Comparison of ENCODE assay signal across 2 cellular contexts in the genomic region with DNA sequence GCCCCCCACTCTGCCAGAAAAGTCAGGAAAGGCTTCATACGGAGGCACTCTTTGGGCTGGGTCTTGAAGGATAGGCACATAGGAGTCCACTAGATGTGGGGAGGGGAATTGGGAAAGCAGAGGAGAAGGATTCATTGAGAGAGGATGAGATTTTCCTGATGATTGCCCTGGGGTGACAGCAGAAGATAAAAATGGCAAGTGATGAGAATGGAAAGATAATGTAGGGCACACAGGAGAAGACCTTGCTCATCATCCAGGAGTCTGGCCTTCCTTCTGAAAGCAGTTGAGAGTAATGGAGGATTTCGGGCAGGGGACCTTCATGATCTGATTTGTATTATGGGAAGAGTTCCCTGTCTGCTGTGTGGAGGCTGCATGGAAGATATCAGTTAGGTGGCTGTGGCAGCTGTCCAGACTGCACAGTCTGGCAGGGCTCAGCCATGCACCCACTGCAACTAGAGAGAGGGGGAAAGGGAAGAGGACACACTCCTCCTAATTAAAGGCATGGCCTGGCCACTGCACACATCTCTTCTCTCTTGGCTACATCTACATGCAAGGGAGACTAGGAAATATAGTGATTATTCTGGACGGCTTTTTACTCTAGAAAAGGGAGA.
TF ChIP-seq lines count a peak whose summit lies in the region.

No MANE protein-coding gene starts in this region.

TF ChIP-seq in IMR-90, 13 proteins besides CTCF, POLR2A, EP300 and RAD21:
- no peak for TF ChIP-seq NFE2L2 (IDR thresholded peaks at IDR 0.05; ENCODE audit: low read depth, low read length)
- TF ChIP-seq, protein P1, sequence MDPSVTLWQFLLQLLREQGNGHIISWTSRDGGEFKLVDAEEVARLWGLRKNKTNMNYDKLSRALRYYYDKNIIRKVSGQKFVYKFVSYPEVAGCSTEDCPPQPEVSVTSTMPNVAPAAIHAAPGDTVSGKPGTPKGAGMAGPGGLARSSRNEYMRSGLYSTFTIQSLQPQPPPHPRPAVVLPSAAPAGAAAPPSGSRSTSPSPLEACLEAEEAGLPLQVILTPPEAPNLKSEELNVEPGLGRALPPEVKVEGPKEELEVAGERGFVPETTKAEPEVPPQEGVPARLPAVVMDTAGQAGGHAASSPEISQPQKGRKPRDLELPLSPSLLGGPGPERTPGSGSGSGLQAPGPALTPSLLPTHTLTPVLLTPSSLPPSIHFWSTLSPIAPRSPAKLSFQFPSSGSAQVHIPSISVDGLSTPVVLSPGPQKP (IDR thresholded peaks at IDR 0.05; ENCODE audit: borderline replicate concordance, low read depth, low read length) = no peak
- TF ChIP-seq MAFK (IDR thresholded peaks at IDR 0.05; ENCODE audit: low read depth, low read length) = no peak
- no peak for TF ChIP-seq SMC3 (IDR thresholded peaks at IDR 0.05; ENCODE audit: low read depth, low read length)

TF ChIP-seq in GM23338, 12 proteins besides CTCF, POLR2A, EP300 and RAD21:
- no peak for TF ChIP-seq CREB1 (CRISPR knock-in tag; IDR thresholded peaks at IDR 0.05; ENCODE audit: low read depth)
- TF ChIP-seq, protein P2, sequence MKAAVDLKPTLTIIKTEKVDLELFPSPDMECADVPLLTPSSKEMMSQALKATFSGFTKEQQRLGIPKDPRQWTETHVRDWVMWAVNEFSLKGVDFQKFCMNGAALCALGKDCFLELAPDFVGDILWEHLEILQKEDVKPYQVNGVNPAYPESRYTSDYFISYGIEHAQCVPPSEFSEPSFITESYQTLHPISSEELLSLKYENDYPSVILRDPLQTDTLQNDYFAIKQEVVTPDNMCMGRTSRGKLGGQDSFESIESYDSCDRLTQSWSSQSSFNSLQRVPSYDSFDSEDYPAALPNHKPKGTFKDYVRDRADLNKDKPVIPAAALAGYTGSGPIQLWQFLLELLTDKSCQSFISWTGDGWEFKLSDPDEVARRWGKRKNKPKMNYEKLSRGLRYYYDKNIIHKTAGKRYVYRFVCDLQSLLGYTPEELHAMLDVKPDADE (IDR thresholded peaks at IDR 0.05) = no peak
- TF ChIP-seq JUNB (IDR thresholded peaks at IDR 0.05; ENCODE audit: unreplicated experiment) = no peak
- TF ChIP-seq POLR2AphosphoS5 (IDR thresholded peaks at IDR 0.05; ENCODE audit: low read depth) = no peak
- TF ChIP-seq EZH2phosphoT487 (IDR thresholded peaks at IDR 0.05; ENCODE audit: unreplicated experiment) = no peak
- TF ChIP-seq EZH2 (IDR thresholded peaks at IDR 0.05; ENCODE audit: low read depth, unreplicated experiment) = no peak
- TF ChIP-seq, protein P3, sequence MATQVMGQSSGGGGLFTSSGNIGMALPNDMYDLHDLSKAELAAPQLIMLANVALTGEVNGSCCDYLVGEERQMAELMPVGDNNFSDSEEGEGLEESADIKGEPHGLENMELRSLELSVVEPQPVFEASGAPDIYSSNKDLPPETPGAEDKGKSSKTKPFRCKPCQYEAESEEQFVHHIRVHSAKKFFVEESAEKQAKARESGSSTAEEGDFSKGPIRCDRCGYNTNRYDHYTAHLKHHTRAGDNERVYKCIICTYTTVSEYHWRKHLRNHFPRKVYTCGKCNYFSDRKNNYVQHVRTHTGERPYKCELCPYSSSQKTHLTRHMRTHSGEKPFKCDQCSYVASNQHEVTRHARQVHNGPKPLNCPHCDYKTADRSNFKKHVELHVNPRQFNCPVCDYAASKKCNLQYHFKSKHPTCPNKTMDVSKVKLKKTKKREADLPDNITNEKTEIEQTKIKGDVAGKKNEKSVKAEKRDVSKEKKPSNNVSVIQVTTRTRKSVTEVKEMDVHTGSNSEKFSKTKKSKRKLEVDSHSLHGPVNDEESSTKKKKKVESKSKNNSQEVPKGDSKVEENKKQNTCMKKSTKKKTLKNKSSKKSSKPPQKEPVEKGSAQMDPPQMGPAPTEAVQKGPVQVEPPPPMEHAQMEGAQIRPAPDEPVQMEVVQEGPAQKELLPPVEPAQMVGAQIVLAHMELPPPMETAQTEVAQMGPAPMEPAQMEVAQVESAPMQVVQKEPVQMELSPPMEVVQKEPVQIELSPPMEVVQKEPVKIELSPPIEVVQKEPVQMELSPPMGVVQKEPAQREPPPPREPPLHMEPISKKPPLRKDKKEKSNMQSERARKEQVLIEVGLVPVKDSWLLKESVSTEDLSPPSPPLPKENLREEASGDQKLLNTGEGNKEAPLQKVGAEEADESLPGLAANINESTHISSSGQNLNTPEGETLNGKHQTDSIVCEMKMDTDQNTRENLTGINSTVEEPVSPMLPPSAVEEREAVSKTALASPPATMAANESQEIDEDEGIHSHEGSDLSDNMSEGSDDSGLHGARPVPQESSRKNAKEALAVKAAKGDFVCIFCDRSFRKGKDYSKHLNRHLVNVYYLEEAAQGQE (IDR thresholded peaks at IDR 0.05; ENCODE audit: unreplicated experiment) = no peak
- TF ChIP-seq NANOG (IDR thresholded peaks at IDR 0.05; ENCODE audit: borderline replicate concordance) = no peak
- TF ChIP-seq, protein P4, sequence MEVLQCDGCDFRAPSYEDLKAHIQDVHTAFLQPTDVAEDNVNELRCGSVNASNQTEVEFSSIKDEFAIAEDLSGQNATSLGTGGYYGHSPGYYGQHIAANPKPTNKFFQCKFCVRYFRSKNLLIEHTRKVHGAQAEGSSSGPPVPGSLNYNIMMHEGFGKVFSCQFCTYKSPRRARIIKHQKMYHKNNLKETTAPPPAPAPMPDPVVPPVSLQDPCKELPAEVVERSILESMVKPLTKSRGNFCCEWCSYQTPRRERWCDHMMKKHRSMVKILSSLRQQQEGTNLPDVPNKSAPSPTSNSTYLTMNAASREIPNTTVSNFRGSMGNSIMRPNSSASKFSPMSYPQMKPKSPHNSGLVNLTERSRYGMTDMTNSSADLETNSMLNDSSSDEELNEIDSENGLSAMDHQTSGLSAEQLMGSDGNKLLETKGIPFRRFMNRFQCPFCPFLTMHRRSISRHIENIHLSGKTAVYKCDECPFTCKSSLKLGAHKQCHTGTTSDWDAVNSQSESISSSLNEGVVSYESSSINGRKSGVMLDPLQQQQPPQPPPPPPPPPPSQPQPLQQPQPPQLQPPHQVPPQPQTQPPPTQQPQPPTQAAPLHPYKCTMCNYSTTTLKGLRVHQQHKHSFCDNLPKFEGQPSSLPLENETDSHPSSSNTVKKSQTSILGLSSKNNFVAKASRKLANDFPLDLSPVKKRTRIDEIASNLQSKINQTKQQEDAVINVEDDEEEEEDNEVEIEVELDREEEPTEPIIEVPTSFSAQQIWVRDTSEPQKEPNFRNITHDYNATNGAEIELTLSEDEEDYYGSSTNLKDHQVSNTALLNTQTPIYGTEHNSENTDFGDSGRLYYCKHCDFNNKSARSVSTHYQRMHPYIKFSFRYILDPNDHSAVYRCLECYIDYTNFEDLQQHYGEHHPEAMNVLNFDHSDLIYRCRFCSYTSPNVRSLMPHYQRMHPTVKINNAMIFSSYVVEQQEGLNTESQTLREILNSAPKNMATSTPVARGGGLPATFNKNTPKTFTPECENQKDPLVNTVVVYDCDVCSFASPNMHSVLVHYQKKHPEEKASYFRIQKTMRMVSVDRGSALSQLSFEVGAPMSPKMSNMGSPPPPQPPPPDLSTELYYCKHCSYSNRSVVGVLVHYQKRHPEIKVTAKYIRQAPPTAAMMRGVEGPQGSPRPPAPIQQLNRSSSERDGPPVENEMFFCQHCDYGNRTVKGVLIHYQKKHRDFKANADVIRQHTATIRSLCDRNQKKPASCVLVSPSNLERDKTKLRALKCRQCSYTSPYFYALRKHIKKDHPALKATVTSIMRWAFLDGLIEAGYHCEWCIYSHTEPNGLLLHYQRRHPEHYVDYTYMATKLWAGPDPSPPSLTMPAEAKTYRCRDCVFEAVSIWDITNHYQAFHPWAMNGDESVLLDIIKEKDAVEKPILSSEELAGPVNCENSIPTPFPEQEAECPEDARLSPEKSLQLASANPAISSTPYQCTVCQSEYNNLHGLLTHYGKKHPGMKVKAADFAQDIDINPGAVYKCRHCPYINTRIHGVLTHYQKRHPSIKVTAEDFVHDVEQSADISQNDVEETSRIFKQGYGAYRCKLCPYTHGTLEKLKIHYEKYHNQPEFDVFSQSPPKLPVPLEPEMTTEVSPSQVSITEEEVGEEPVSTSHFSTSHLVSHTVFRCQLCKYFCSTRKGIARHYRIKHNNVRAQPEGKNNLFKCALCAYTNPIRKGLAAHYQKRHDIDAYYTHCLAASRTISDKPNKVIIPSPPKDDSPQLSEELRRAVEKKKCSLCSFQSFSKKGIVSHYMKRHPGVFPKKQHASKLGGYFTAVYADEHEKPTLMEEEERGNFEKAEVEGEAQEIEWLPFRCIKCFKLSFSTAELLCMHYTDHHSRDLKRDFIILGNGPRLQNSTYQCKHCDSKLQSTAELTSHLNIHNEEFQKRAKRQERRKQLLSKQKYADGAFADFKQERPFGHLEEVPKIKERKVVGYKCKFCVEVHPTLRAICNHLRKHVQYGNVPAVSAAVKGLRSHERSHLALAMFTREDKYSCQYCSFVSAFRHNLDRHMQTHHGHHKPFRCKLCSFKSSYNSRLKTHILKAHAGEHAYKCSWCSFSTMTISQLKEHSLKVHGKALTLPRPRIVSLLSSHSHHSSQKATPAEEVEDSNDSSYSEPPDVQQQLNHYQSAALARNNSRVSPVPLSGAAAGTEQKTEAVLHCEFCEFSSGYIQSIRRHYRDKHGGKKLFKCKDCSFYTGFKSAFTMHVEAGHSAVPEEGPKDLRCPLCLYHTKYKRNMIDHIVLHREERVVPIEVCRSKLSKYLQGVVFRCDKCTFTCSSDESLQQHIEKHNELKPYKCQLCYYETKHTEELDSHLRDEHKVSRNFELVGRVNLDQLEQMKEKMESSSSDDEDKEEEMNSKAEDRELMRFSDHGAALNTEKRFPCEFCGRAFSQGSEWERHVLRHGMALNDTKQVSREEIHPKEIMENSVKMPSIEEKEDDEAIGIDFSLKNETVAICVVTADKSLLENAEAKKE (CRISPR knock-in tag; IDR thresholded peaks at IDR 0.05) = no peak
- no peak for TF ChIP-seq STAT1 (IDR thresholded peaks at IDR 0.05; ENCODE audit: unreplicated experiment)
- TF ChIP-seq ZNF331 (CRISPR knock-in tag; IDR thresholded peaks at IDR 0.05; ENCODE audit: low read depth) = no peak
- TF ChIP-seq ZNF114 (CRISPR knock-in tag; IDR thresholded peaks at IDR 0.05) = no peak
